In the genomic region with DNA sequence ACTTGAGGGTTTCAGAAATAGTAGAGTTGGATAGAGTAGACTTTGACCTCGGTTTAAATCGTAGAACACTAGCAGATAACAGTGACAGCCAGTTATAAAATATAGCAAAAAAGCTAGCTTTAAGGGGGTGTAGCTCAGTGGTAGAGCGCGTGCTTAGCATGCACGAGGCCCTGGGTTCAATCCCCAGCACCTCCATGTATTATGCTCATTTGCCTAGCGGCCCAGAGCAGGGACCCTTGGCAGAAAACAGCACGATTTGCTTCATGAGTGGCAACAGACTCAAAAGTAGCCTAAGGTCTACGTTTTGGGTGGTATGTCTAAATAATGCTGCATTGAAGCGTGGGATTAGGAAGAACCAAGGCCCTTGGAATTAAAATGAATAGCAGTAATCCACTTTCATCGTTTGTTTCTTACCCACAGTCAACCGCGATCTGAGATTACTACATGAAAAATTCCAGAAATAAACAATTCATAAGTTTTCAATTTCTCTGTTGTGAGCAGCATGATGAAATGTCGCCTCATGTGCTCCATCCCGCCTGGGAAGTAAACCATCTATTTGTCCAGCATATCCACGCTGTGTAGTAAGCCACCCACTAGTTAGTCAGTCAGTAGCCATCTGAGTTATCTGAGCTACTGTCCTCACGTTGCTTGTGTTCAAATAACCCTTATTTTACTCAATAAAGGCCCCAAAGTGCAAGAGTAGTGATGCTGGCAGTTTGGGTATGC, we compare ENCODE assay signal across 9 cellular contexts.
DNase-seq lines count a peak whose midpoint lies in the region; ATAC-seq and TF ChIP-seq lines count a peak whose summit lies in the region.
"Had no signal": no experiment of that assay in that cellular context is flagged by ENCODE, and none has a peak within 500 bp of the region (broad histone marks: within the 10 kb centered on the region; RNA-seq: fewer than 3 reads in every experiment).

No MANE protein-coding gene starts in this region.

- H3K27me3 ChIP-seq in upper lobe of left lung = peaks cover 0 to 6% (median 0%) of the 10 kb centered on the region in 4 donors

- intact Hi-C loops in head of caudate nucleus (cut with DNase I) = no loop called here

- POLR2A ChIA-PET in WTC11 (lab: Charles Lee) = no interaction called here

- peak overlapping the region; percentile 96 for H3K4me3 Mint-ChIP-seq in WTC11

- H3K9me3 Mint-ChIP-seq in WTC11 = peaks cover 21% of the 10 kb centered on the region

- H3K27me3 Mint-ChIP-seq in WTC11 (ENCODE audit: low read depth) = peaks cover 6% of the 10 kb centered on the region; the same call in 1 of the 2 replicates

- WGBS in upper lobe of left lung, 2 donors = 46 to 52% methylated on average over 16 of the region's 16 CpGs

- DNase-seq in Daoy (ENCODE audit: low read depth) (peak; percentile 94), HUDEP-2 (lab: John Stamatoyannopoulos, UW; ENCODE audit: unreplicated experiment in 76 of 76) (peak in 73 of 76 experiments; percentile 53 to 97 (median 88)), WTC11 (ENCODE audit: low spot score) (peak; percentile 73), iPS-NIHi7 (ENCODE audit: extremely low spot score) (peak; percentile 60), NCI-H1092 (lab: John Stamatoyannopoulos, UW) (no peak), LoVo (ENCODE audit: low spot score) (no peak), upper lobe of left lung (no peak), head of caudate nucleus (no peak)
- DNase-seq: activated effector memory CD4-positive, alpha-beta T cell treated with Interleukin-2 at 50 U/mL for 16 hours had no signal

- TF ChIP-seq POLR2A in upper lobe of left lung (IDR thresholded peaks at IDR 0.05) = no peak

- TF ChIP-seq EP300 in upper lobe of left lung (IDR thresholded peaks at IDR 0.05) = no peak

- TF ChIP-seq CTCF in WTC11 (IDR thresholded peaks at IDR 0.05) = no peak
- no peak for TF ChIP-seq CTCF in upper lobe of left lung (IDR thresholded peaks at IDR 0.05)

- peaks cover 6 to 22% (median 16%) of the 10 kb centered on the region in 4 donors for H3K9me3 ChIP-seq in upper lobe of left lung

- no peaks in the 10 kb centered on the region for H3K36me3 ChIP-seq in upper lobe of left lung

- ATAC-seq in WTC11 (peak; percentile 91), upper lobe of left lung (ENCODE audit: low FRiP score in 2 of 2) (no peak)

- 0 out of 2 replicates have a peak, but pooled peaks cover 3% of the 10 kb centered on the region for H3K4me1 Mint-ChIP-seq in WTC11

- no peak overlapping the region for H3K27ac ChIP-seq in upper lobe of left lung

- H3K27ac Mint-ChIP-seq in WTC11 = peak overlapping the region; percentile 93

- no peak overlapping the region for H3K4me3 ChIP-seq in upper lobe of left lung

- CTCF ChIA-PET in WTC11 (lab: Charles Lee) = interaction anchor here (0.9 to 1.2 kb wide), 4 partner anchors 9 to 19 kb away, joined by 3 to 5 read pairs (median 4); no protein-coding TSS in a partner anchor

- H3K4me1 ChIP-seq in upper lobe of left lung = no peaks in the 10 kb centered on the region

- H3K36me3 Mint-ChIP-seq in WTC11 = peaks cover 18% of the 10 kb centered on the region

TF ChIP-seq in WTC11, 78 proteins besides CTCF, POLR2A, EP300 and RAD21:
- TF ChIP-seq, protein P1, sequence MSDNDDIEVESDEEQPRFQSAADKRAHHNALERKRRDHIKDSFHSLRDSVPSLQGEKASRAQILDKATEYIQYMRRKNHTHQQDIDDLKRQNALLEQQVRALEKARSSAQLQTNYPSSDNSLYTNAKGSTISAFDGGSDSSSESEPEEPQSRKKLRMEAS (CRISPR knock-in tag; IDR thresholded peaks at IDR 0.05) = peak; percentile 51; the same call in 1 of the 2 replicates
- TF ChIP-seq ETV6 (CRISPR knock-in tag; IDR thresholded peaks at IDR 0.05) (peak; percentile 83), TEAD1 (CRISPR knock-in tag; IDR thresholded peaks at IDR 0.05) (peak; percentile 71; the same call in 1 of the 2 replicates), TEAD4 (CRISPR knock-in tag; IDR thresholded peaks at IDR 0.05) (no peak), GTF2I (CRISPR knock-in tag; conservative IDR thresholded peaks at IDR 0.05) (no peak)
- TF ChIP-seq, protein P2, sequence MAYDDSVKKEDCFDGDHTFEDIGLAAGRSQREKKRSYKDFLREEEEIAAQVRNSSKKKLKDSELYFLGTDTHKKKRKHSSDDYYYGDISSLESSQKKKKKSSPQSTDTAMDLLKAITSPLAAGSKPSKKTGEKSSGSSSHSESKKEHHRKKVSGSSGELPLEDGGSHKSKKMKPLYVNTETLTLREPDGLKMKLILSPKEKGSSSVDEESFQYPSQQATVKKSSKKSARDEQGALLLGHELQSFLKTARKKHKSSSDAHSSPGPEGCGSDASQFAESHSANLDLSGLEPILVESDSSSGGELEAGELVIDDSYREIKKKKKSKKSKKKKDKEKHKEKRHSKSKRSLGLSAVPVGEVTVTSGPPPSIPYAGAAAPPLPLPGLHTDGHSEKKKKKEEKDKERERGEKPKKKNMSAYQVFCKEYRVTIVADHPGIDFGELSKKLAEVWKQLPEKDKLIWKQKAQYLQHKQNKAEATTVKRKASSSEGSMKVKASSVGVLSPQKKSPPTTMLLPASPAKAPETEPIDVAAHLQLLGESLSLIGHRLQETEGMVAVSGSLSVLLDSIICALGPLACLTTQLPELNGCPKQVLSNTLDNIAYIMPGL (CRISPR knock-in tag; IDR thresholded peaks at IDR 0.05) = peak; percentile 65
- TF ChIP-seq, protein P3, sequence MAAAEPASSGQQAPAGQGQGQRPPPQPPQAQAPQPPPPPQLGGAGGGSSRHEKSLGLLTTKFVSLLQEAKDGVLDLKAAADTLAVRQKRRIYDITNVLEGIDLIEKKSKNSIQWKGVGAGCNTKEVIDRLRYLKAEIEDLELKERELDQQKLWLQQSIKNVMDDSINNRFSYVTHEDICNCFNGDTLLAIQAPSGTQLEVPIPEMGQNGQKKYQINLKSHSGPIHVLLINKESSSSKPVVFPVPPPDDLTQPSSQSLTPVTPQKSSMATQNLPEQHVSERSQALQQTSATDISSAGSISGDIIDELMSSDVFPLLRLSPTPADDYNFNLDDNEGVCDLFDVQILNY (CRISPR knock-in tag; IDR thresholded peaks at IDR 0.05) = no peak

Comparison
In these comparisons a context has a peak if more than half of its experiments do, and no peak if none do; other contexts are left out.
1. DNase-seq: peak in Daoy (single experiment), HUDEP-2 (73 of 76), WTC11 (single experiment) and iPS-NIHi7 (single experiment); none in NCI-H1092 (single experiment), LoVo (single experiment), upper lobe of left lung (0 of 2) and head of caudate nucleus (0 of 42).